ENCODE assay signal across 25 cellular contexts in genomic region chr11:17898071-17898470, GRCh38.
"Had no signal": no experiment of that assay in that cellular context is flagged by ENCODE, and none has a peak within 500 bp of the region (broad histone marks: within the 10 kb centered on the region; RNA-seq: fewer than 3 reads in every experiment).

No MANE protein-coding gene starts in this region.

- DNase-seq: activated B cell treated with CpG ODN at 0.5 μM for 24 hours; activated CD4-positive, alpha-beta memory T cell treated with anti-CD3 and anti-CD28 coated beads for 36 hours; activated CD4-positive, alpha-beta T cell treated with anti-CD3 and anti-CD28 coated beads for 4 hours; activated CD4-positive, alpha-beta T cell treated with anti-CD3 and anti-CD28 coated beads, Interleukin-2, amount 10 ng/mL, durations not matched to agents 24 days and 14 days; activated CD4-positive, alpha-beta T cell treated with anti-CD3 and anti-CD28 coated beads, Interleukin-2, amount 50 U/mL, for 1 hour; activated CD4-positive, alpha-beta T cell treated with anti-CD3 and anti-CD28 coated beads, Interleukin-2, amount 50 U/mL, for 4 hours; activated CD4-positive, CD25-positive, alpha-beta regulatory T cell treated with anti-CD3 and anti-CD28 coated beads, Interleukin-2, amount 50 U/mL, for 72 hours; activated CD8-positive, alpha-beta memory T cell treated with anti-CD3 and anti-CD28 coated beads, Interleukin-2, amount 50 U/mL, for 4 hours; activated CD8-positive, alpha-beta T cell treated with anti-CD3 and anti-CD28 coated beads for 36 hours; activated effector memory CD4-positive, alpha-beta T cell treated with Interleukin-2 at 50 U/mL for 16 hours; activated gamma-delta T cell; activated naive CD4-positive, alpha-beta T cell treated with anti-CD3 and anti-CD28 coated beads, Interleukin-2, amount 10 ng/mL, durations not matched to agents 7 days and 5 days; activated naive CD4-positive, alpha-beta T cell treated with Interleukin-2 at 50 U/mL for 16 hours; activated naive CD8-positive, alpha-beta T cell treated with anti-CD3 and anti-CD28 coated beads, Interleukin-2, amount 10 ng/mL, durations not matched to agents 7 days and 5 days; activated naive CD8-positive, alpha-beta T cell treated with anti-CD3 and anti-CD28 coated beads, Interleukin-2, amount 50 U/mL, for 24 hours; activated T-cell treated with anti-CD3 and anti-CD28 coated beads for 4 hours; activated T-cell treated with anti-CD3 and anti-CD28 coated beads, Interleukin-2, amount 50 U/mL, for 24 hours; activated T-cell treated with anti-CD3 and anti-CD28 coated beads, Interleukin-2, amount 50 U/mL, for 48 hours; amygdala; anterior cingulate cortex; T-helper 1 cell; T-helper 2 cell; T-helper 9 cell had no signal

- H3K4me3 ChIP-seq: ascending aorta, cardiac muscle cell had no signal
